ENCODE assay signal across 8 cellular contexts in the genomic region with DNA sequence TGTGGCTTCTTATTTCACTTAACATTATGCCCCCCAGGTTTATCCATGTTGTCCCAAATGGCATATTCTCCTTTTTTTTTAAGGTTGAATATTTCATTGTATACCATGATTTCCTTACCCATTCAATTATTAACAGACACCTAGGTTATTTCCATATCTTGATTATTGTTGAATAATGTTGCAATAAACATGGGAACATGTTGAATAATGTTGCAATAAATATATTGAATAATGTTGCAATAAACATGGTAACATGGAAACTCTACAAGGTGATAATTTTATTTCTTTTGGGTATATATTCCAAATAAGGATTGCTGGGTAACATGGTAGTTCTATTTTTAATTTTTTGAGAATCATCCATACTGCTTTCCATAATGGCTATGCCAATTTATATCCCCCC.
"Had no signal": no experiment of that assay in that cellular context is flagged by ENCODE, and none has a peak within 500 bp of the region (broad histone marks: within the 10 kb centered on the region; RNA-seq: fewer than 3 reads in every experiment).

No MANE protein-coding gene starts in this region.

- ATAC-seq: GM12878 had no signal

- FAIRE-seq: G401.6, GM12878, GM12891, GM12892, GM18507, GM19239 had no signal

- DNase-seq: GDM1, GF-D8 had no signal

- H3K4me3 ChIP-seq: GM12878 had no signal
